Comparison of ENCODE assay signal across 8 cellular contexts in genomic region chr19:46840157-46840942, GRCh38. TPM values are rescaled to one million over a fixed set of nuclear protein-coding genes. Genes with fewer than 3 reads are reported as not detected.
DNase-seq lines count a peak whose midpoint lies in the region; ATAC-seq and TF ChIP-seq lines count a peak whose summit lies in the region.

No MANE protein-coding gene starts in this region.

- H3K9me3 Mint-ChIP-seq in activated naive CD8-positive, alpha-beta T cell treated with anti-CD3 and anti-CD28 coated beads, Interleukin-2, amount 50 U/mL, for 24 hours = no peaks in the 10 kb centered on the region

- peak; percentile 94 for TF ChIP-seq CTCF in RWPE2 (IDR thresholded peaks at IDR 0.05; ENCODE audit: poor library complexity, severe bottlenecking)

- peaks cover 15% of the 10 kb centered on the region for H3K36me3 Mint-ChIP-seq in activated naive CD8-positive, alpha-beta T cell treated with anti-CD3 and anti-CD28 coated beads, Interleukin-2, amount 50 U/mL, for 24 hours (ENCODE audit: low read depth)

- peaks cover 69% of the 10 kb centered on the region for H3K36me3 ChIP-seq in RWPE2 (ENCODE audit: low read depth)

- no peaks in the 10 kb centered on the region for H3K9me3 ChIP-seq in RWPE2 (ENCODE audit: severe bottlenecking)

- H3K4me1 Mint-ChIP-seq in activated naive CD8-positive, alpha-beta T cell treated with anti-CD3 and anti-CD28 coated beads, Interleukin-2, amount 50 U/mL, for 24 hours = no peaks in the 10 kb centered on the region

- no peak overlapping the region for H3K27ac Mint-ChIP-seq in activated naive CD8-positive, alpha-beta T cell treated with anti-CD3 and anti-CD28 coated beads, Interleukin-2, amount 50 U/mL, for 24 hours

- DNase-seq in DMS153 treated with DMSO at 0.1 percent for 48 hours (lab: John Stamatoyannopoulos, UW; ENCODE audit: unreplicated experiment) (peak; percentile 24), LHCN-M2 (ENCODE audit: low read depth) (peak; percentile 60), RWPE2 (ENCODE audit: low spot score) (no peak), left ventricle myocardium superior (peak; percentile 68), sciatic nerve (ENCODE audit: low spot score) (no peak), 8988T (no peak)
- DNase-seq in activated naive CD8-positive, alpha-beta T cell treated with anti-CD3 and anti-CD28 coated beads, Interleukin-2, amount 50 U/mL, for 24 hours = peak; percentile 50

- no peak overlapping the region for H3K4me3 ChIP-seq in RWPE2 (ENCODE audit: severe bottlenecking)

- H3K4me3 Mint-ChIP-seq in activated naive CD8-positive, alpha-beta T cell treated with anti-CD3 and anti-CD28 coated beads, Interleukin-2, amount 50 U/mL, for 24 hours = no peak overlapping the region

- H3K27ac ChIP-seq in RWPE2 (ENCODE audit: poor library complexity, severe bottlenecking) = peak overlapping the region; percentile 58

- H3K27me3 ChIP-seq in RWPE2 (ENCODE audit: insufficient read depth, poor library complexity, severe bottlenecking) = no peaks in the 10 kb centered on the region

- ATAC-seq in RWPE2 (ENCODE audit: low read depth) (no peak; the same call in 2 of the 3 replicates), left ventricle myocardium superior (peak; percentile 69), sciatic nerve (peak; percentile 79), HG02884 (IDR thresholded peaks at IDR 0.05; ENCODE audit: unreplicated experiment) (no peak)
- ATAC-seq in activated naive CD8-positive, alpha-beta T cell treated with anti-CD3 and anti-CD28 coated beads, Interleukin-2, amount 50 U/mL, for 24 hours = peak; percentile 56

- H3K4me1 ChIP-seq in RWPE2 (ENCODE audit: insufficient read depth, poor library complexity, severe bottlenecking) = peaks cover 16% of the 10 kb centered on the region

- no peaks in the 10 kb centered on the region for H3K27me3 Mint-ChIP-seq in activated naive CD8-positive, alpha-beta T cell treated with anti-CD3 and anti-CD28 coated beads, Interleukin-2, amount 50 U/mL, for 24 hours

- intact Hi-C loops in left ventricle myocardium superior (cut with micrococcal nuclease) = loop anchor here (5.0 kb wide), 1 partner anchor 83 kb away; no protein-coding TSS in a partner anchor
- intact Hi-C loops in sciatic nerve (cut with DNase I) = loop anchor here (2.0 kb wide), 1 partner anchor 84 kb away; no protein-coding TSS in a partner anchor

RNA-seq across cellular contexts. Expression of gene AP2S1, which starts 10.3 kb away (rescaled TPM):
- total RNA-seq in LHCN-M2 (2014; rRNA removed) (160 and 175 TPM in 2 replicates), left ventricle myocardium superior (85.2 TPM), sciatic nerve (59.7 TPM)
- polyA plus RNA-seq in LHCN-M2 (2012) = 419 TPM

RNA-seq across cellular contexts. Expression of gene ARHGAP35, which starts 20.4 kb away (rescaled TPM):
- total RNA-seq in LHCN-M2 (2014; rRNA removed) (23.4 and 29.3 TPM in 2 replicates), left ventricle myocardium superior (69.7 TPM), sciatic nerve (67.0 TPM)
- 26.4 TPM for polyA plus RNA-seq in LHCN-M2 (2012)

RNA-seq across cellular contexts. Expression of gene SLC1A5, which starts 52.0 kb away (rescaled TPM):
- total RNA-seq in LHCN-M2 (2014; rRNA removed) = 68.0 and 77.1 TPM in 2 replicates
- polyA plus RNA-seq in LHCN-M2 (2012) = 54.3 TPM
- total RNA-seq in left ventricle myocardium superior = 6.9 TPM
- total RNA-seq in sciatic nerve = 71.0 TPM

Comparison
In these comparisons a context has a peak if more than half of its experiments do, and no peak if none do; other contexts are left out.
1. DNase-seq: peak in DMS153 treated with DMSO at 0.1 percent for 48 hours (single experiment), LHCN-M2 (single experiment), activated naive CD8-positive, alpha-beta T cell treated with anti-CD3 and anti-CD28 coated beads, Interleukin-2, amount 50 U/mL, for 24 hours (single experiment) and left ventricle myocardium superior (single experiment); none in RWPE2 (single experiment), sciatic nerve (single experiment) and 8988T (single experiment).
2. ATAC-seq: peak in activated naive CD8-positive, alpha-beta T cell treated with anti-CD3 and anti-CD28 coated beads, Interleukin-2, amount 50 U/mL, for 24 hours (single experiment), left ventricle myocardium superior (single experiment) and sciatic nerve (single experiment); none in RWPE2 (single experiment) and HG02884 (single experiment).